ENCODE assay signal across 10 cellular contexts in genomic region chr4:121952290-121952689, GRCh38. TPM values are rescaled to one million over a fixed set of nuclear protein-coding genes. Genes with fewer than 3 reads are reported as not detected.
DNase-seq lines count a peak whose midpoint lies in the region; ATAC-seq, FAIRE-seq and TF ChIP-seq lines count a peak whose summit lies in the region.
"Had no signal": no experiment of that assay in that cellular context is flagged by ENCODE, and none has a peak within 500 bp of the region (broad histone marks: within the 10 kb centered on the region; RNA-seq: fewer than 3 reads in every experiment).

No MANE protein-coding gene starts in this region.

- TF ChIP-seq CTCF in fibroblast of villous mesenchyme (IDR thresholded peaks at IDR 0.05; ENCODE audit: insufficient read depth, low read depth, low read length), result no peak

- peaks cover 14 to 22% (median 19%) of the 10 kb centered on the region in 3 donors for H3K4me1 Mint-ChIP-seq in T-cell

- DNase-seq in T-cell (no peak), fibroblast of villous mesenchyme (ENCODE audit: low read depth) (no peak), skeletal muscle cell (ENCODE audit: low read depth) (no peak), SHP77 (lab: John Stamatoyannopoulos, UW) (no peak), H4 (ENCODE audit: low spot score) (no peak), frontal cortex (ENCODE audit: low spot score in 2 of 2) (no peak), NCI-H82 (lab: John Stamatoyannopoulos, UW) (no peak)

- POLR2A ChIA-PET in T-cell (lab: Charles Lee), result no interaction called here

- peak overlapping the region; percentile 76 to 90 (median 78) for H3K4me3 Mint-ChIP-seq in T-cell

- peaks cover 10 to 36% of the 10 kb centered on the region in 2 donors for H3K27me3 Mint-ChIP-seq in T-cell

- H3K4me1 ChIP-seq in ES-I3 (ENCODE audit: insufficient read depth, low read length), result no peaks in the 10 kb centered on the region

- no peaks in the 10 kb centered on the region for H3K36me3 ChIP-seq in ES-I3 (ENCODE audit: insufficient read depth, low read length)
- H3K36me3 ChIP-seq: Peyer's patch had no signal

- no peaks in the 10 kb centered on the region; the same call in 1 of the 2 replicates for H3K9me3 ChIP-seq in ES-I3 (ENCODE audit: control insufficient read depth, insufficient read depth, low read length)
- H3K9me3 ChIP-seq: Peyer's patch had no signal

- H3K9me3 Mint-ChIP-seq in T-cell, result no peaks in the 10 kb centered on the region

- CTCF ChIA-PET in T-cell (lab: Charles Lee), result interaction anchor here in 1 of 2 donors (0.7 kb wide), 1 partner anchor 272 kb away, joined by 3 read pairs; no protein-coding TSS in a partner anchor

- H3K4me3 ChIP-seq in fibroblast of villous mesenchyme (ENCODE audit: low read depth, low read length) (peak overlapping the region; percentile 74), skeletal muscle cell (ENCODE audit: low read depth, low read length) (peak overlapping the region; percentile 59)

- H3K27ac Mint-ChIP-seq in T-cell, result peak overlapping the region in 1 of 2 donors; percentile 10

- peak overlapping the region; percentile 72; the same call in 1 of the 2 replicates for H3K9ac ChIP-seq in ES-I3 (ENCODE audit: low read depth, low read length)

- no peak for ATAC-seq in T-cell (replicated peaks in 1 of 4)

- H3K36me3 Mint-ChIP-seq in T-cell, result no peaks in the 10 kb centered on the region

- no peak for FAIRE-seq in frontal cortex (lab: Jason Lieb, UNC)
- FAIRE-seq: H54 had no signal

RNA-seq across cellular contexts. Expression of gene TRPC3, which starts 0.4 kb away (rescaled TPM):
- total RNA-seq in T-cell (under 1 TPM in 4 of 5 donors, not detected in 1; 0.18 to 0.59 (median 0.33) TPM), fibroblast of villous mesenchyme (0.97 and 1.3 TPM in 2 replicates), frontal cortex (9.4 TPM)
- total RNA-seq in H4 (2014; rRNA removed; shearing (Covaris generic)), result 0.55 and 2.3 TPM in 2 replicates
